18 cellular contexts compared by ENCODE assay signal in genomic region chr6:142384455-142385332, GRCh38.
DNase-seq lines count a peak whose midpoint lies in the region; ATAC-seq and TF ChIP-seq lines count a peak whose summit lies in the region.
"Had no signal": no experiment of that assay in that cellular context is flagged by ENCODE, and none has a peak within 500 bp of the region (broad histone marks: within the 10 kb centered on the region; RNA-seq: fewer than 3 reads in every experiment).

No MANE protein-coding gene starts in this region.

- no peak overlapping the region for H3K9ac ChIP-seq in fibroblast of lung (ENCODE audit: insufficient read depth, low read length)
- H3K9ac ChIP-seq: BLaER1 treated with 17β-estradiol and CSF1 and Interleukin-3, amounts not matched to agents 10 nM and 100 nM had no signal

- BruUV-seq in PC-9 (replicated peaks; lab: Mats Ljungman, UMichigan) = no TSS peak

- H4K20me1 ChIP-seq in PC-9 (ENCODE audit: insufficient read depth) = no peaks in the 10 kb centered on the region
- H4K20me1 ChIP-seq in fibroblast of lung (ENCODE audit: control insufficient read depth, extremely low read depth, insufficient read depth, low read length) = no peaks in the 10 kb centered on the region
- H4K20me1 ChIP-seq: BLaER1 treated with 17β-estradiol and CSF1 and Interleukin-3, amounts not matched to agents 10 nM and 100 nM had no signal

- POLR2A ChIA-PET in PC-9 (lab: Charles Lee; ENCODE audit: unreplicated experiment) = no interaction called here

- no peaks in the 10 kb centered on the region for H3K36me3 ChIP-seq in PC-9 (ENCODE audit: low read depth)
- H3K36me3 ChIP-seq in fibroblast of lung (ENCODE audit: control insufficient read depth, insufficient read depth, low read length) = no peaks in the 10 kb centered on the region
- H3K36me3 ChIP-seq in HAP-1 (replicated peaks) = no peaks in the 10 kb centered on the region
- H3K36me3 ChIP-seq: BLaER1 treated with 17β-estradiol and CSF1 and Interleukin-3, amounts not matched to agents 10 nM and 100 nM; cardiac muscle cell; heart left ventricle; lower lobe of right lung had no signal

- no peak overlapping the region for H2AFZ ChIP-seq in PC-9
- no peak overlapping the region for H2AFZ ChIP-seq in fibroblast of lung (ENCODE audit: low read length)

- H3K79me2 ChIP-seq in PC-9 (ENCODE audit: low read depth) (no peaks in the 10 kb centered on the region), fibroblast of lung (ENCODE audit: control insufficient read depth, insufficient read depth, low read length) (no peaks in the 10 kb centered on the region)

- intact Hi-C loops in PC-9 (cut with micrococcal nuclease; ENCODE audit: unreplicated experiment) = loop anchor here (10.0 kb wide), 1 partner anchor 170 kb away; no protein-coding TSS in a partner anchor

- CTCF ChIA-PET in PC-9 (lab: Charles Lee) = no interaction called here

- 0 out of 2 replicates have a peak, but pooled peaks cover 7% of the 10 kb centered on the region for H3F3A ChIP-seq in PC-9 (ENCODE audit: insufficient read depth, low read depth)

- H3K4me2 ChIP-seq in PC-9 (peak overlapping the region; percentile 26), fibroblast of lung (ENCODE audit: extremely low read depth, insufficient read depth, low read length) (peak overlapping the region; percentile 56)
- H3K4me2 ChIP-seq: BLaER1 treated with 17β-estradiol and CSF1 and Interleukin-3, amounts not matched to agents 10 nM and 100 nM had no signal

- H3K4me1 ChIP-seq in PC-9 (replicated peaks; ENCODE audit: insufficient read depth) = peaks cover 17% of the 10 kb centered on the region
- H3K4me1 ChIP-seq in fibroblast of lung (ENCODE audit: control insufficient read depth, extremely low read depth, insufficient read depth, low read length) = peaks cover 3% of the 10 kb centered on the region
- H3K4me1 ChIP-seq in HAP-1 = no peaks in the 10 kb centered on the region
- H3K4me1 ChIP-seq: BLaER1 treated with 17β-estradiol and CSF1 and Interleukin-3, amounts not matched to agents 10 nM and 100 nM; heart left ventricle; lower lobe of right lung had no signal

- H3K4me3 ChIP-seq in PC-9 (no peak overlapping the region), fibroblast of lung (replicated peaks in 1 of 4; ENCODE audit: control extremely low read depth in 1 of 4, insufficient read depth in 1 of 4, low read depth in 3 of 4, low read length in 4 of 4) (no peak overlapping the region), retinal pigment epithelial cell (ENCODE audit: low read length) (no peak overlapping the region), HAP-1 (no peak overlapping the region)
- H3K4me3 ChIP-seq: BLaER1 treated with 17β-estradiol and CSF1 and Interleukin-3, amounts not matched to agents 10 nM and 100 nM; cardiac muscle cell; heart left ventricle; lower lobe of right lung had no signal

- ATAC-seq in GM21529 (IDR thresholded peaks at IDR 0.05; ENCODE audit: unreplicated experiment) = no peak
- ATAC-seq: activated CD8-positive, alpha-beta T cell treated with anti-CD3 and anti-CD28 coated beads, Interleukin-2, amount 10 ng/mL, durations not matched to agents 7 days and 5 days; heart left ventricle; lower lobe of right lung had no signal

- in situ Hi-C loops in HAP-1 (cut with MboI; ENCODE audit: low sequenced_read_pairs) = no loop called here

- peak; percentile 69 for DNase-seq in GM04503 (ENCODE audit: low read depth)
- no peak for DNase-seq in PC-9
- peak in 1 of 2 donors; percentile 76 for DNase-seq in fibroblast of lung (ENCODE audit: low read depth in 2 of 2)
- peak; percentile 13 for DNase-seq in retinal pigment epithelial cell (ENCODE audit: low read depth)
- no peak for DNase-seq in T-helper 1 cell
- DNase-seq in HAP-1 (ENCODE audit: low spot score in 2 of 2) = no peak
- DNase-seq: activated CD8-positive, alpha-beta T cell treated with anti-CD3 and anti-CD28 coated beads, Interleukin-2, amount 10 ng/mL, durations not matched to agents 7 days and 5 days; activated T-cell treated with anti-CD3 and anti-CD28 coated beads, Interleukin-2, amount 50 U/mL, for 48 hours; heart left ventricle; immature natural killer cell; lower lobe of right lung; naive B cell; NCI-H1694 treated with DMSO at 0.1 percent for 48 hours; NCI-H510A; SIG-M5 had no signal

- H3K9me3 ChIP-seq in PC-9 (ENCODE audit: insufficient read depth, low read depth) (no peaks in the 10 kb centered on the region), fibroblast of lung (ENCODE audit: control insufficient read depth, insufficient read depth, low read depth, low read length) (no peaks in the 10 kb centered on the region), HAP-1 (no peaks in the 10 kb centered on the region)
- H3K9me3 ChIP-seq: BLaER1 treated with 17β-estradiol and CSF1 and Interleukin-3, amounts not matched to agents 10 nM and 100 nM; heart left ventricle; lower lobe of right lung had no signal

- H3K27ac ChIP-seq in PC-9 = peak overlapping the region; percentile 24; the same call in 1 of the 2 replicates
- H3K27ac ChIP-seq in fibroblast of lung (ENCODE audit: insufficient read depth, low read length) = peak overlapping the region; percentile 37
- H3K27ac ChIP-seq: BLaER1 treated with 17β-estradiol and CSF1 and Interleukin-3, amounts not matched to agents 10 nM and 100 nM; cardiac muscle cell; heart left ventricle; lower lobe of right lung had no signal

- no peaks in the 10 kb centered on the region for H3K9me2 ChIP-seq in PC-9 (ENCODE audit: insufficient read depth)

- TF ChIP-seq CTCF in PC-9 (conservative IDR thresholded peaks at IDR 0.05) (no peak), fibroblast of lung (conservative IDR thresholded peaks at IDR 0.05 in 1 of 2, IDR thresholded peaks at IDR 0.05 in 1 of 2; ENCODE audit: low read depth in 1 of 2, low read length in 2 of 2) (no peak), retinal pigment epithelial cell (conservative IDR thresholded peaks at IDR 0.05; ENCODE audit: low read depth, low read length) (no peak)

- H3K27me3 ChIP-seq in PC-9 (ENCODE audit: insufficient read depth, low read depth) (no peaks in the 10 kb centered on the region), fibroblast of lung (ENCODE audit: control insufficient read depth, insufficient read depth, low read length) (no peaks in the 10 kb centered on the region), HAP-1 (ENCODE audit: low read depth) (no peaks in the 10 kb centered on the region)
- H3K27me3 ChIP-seq: BLaER1 treated with 17β-estradiol and CSF1 and Interleukin-3, amounts not matched to agents 10 nM and 100 nM; cardiac muscle cell; heart left ventricle had no signal

Comparison
In these comparisons a context has a peak if more than half of its experiments do, and no peak if none do; other contexts are left out.
1. DNase-seq: peak in GM04503 (single experiment) and retinal pigment epithelial cell (single experiment); none in PC-9 (0 of 2), T-helper 1 cell (0 of 5) and HAP-1 (0 of 2).